In genomic region chr3:98612996-98613517, GRCh38 we compare ENCODE assay signal across 8 cellular contexts. TPM values are rescaled to one million over a fixed set of nuclear protein-coding genes. Genes with fewer than 3 reads are reported as not detected.
A peak's percentile ranks its signal among the peaks of the same experiment; 100 is the strongest.
DNase-seq lines count a peak whose midpoint lies in the region; ATAC-seq and TF ChIP-seq lines count a peak whose summit lies in the region.
"Had no signal": no experiment of that assay in that cellular context is flagged by ENCODE, and none has a peak within 500 bp of the region (broad histone marks: within the 10 kb centered on the region; RNA-seq: fewer than 3 reads in every experiment).

No MANE protein-coding gene starts in this region.

- no peak overlapping the region for H3K27ac ChIP-seq in upper lobe of right lung

- H3K27ac Mint-ChIP-seq in activated CD8-positive, alpha-beta T cell treated with anti-CD3 and anti-CD28 coated beads, Interleukin-2, amount 10 ng/mL, durations not matched to agents 7 days and 5 days, result no peak overlapping the region

- H3K4me1 Mint-ChIP-seq in activated CD8-positive, alpha-beta T cell treated with anti-CD3 and anti-CD28 coated beads, Interleukin-2, amount 10 ng/mL, durations not matched to agents 7 days and 5 days (ENCODE audit: low read depth), result no peaks in the 10 kb centered on the region

- H3K4me1 ChIP-seq in upper lobe of right lung, result no peaks in the 10 kb centered on the region

- ATAC-seq in GM19438 (IDR thresholded peaks at IDR 0.05; ENCODE audit: low read depth, unreplicated experiment) (peak; percentile 91), HG03097 (IDR thresholded peaks at IDR 0.05; ENCODE audit: low FRiP score, unreplicated experiment) (peak; percentile 85), upper lobe of right lung (peak; percentile 72), omental fat pad (ENCODE audit: low FRiP score) (no peak)
- ATAC-seq in activated CD8-positive, alpha-beta T cell treated with anti-CD3 and anti-CD28 coated beads, Interleukin-2, amount 10 ng/mL, durations not matched to agents 7 days and 5 days, result no peak

- H3K27me3 ChIP-seq in upper lobe of right lung, result no peaks in the 10 kb centered on the region

- CTCF ChIA-PET in activated CD8-positive, alpha-beta T cell treated with anti-CD3 and anti-CD28 coated beads, Interleukin-2, amount 10 ng/mL, durations not matched to agents 7 days and 5 days (lab: Charles Lee), result interaction anchor here (0.8 to 1.8 kb wide), 4 partner anchors 11 to 283 kb away, joined by 3 to 4 read pairs (median 3); no protein-coding TSS in a partner anchor

- intact Hi-C loops in upper lobe of right lung (cut with DNase I), result no loop called here

- no peaks in the 10 kb centered on the region for H3K36me3 Mint-ChIP-seq in activated CD8-positive, alpha-beta T cell treated with anti-CD3 and anti-CD28 coated beads, Interleukin-2, amount 10 ng/mL, durations not matched to agents 7 days and 5 days (ENCODE audit: low read depth)

- no peaks in the 10 kb centered on the region for H3K9me3 Mint-ChIP-seq in activated CD8-positive, alpha-beta T cell treated with anti-CD3 and anti-CD28 coated beads, Interleukin-2, amount 10 ng/mL, durations not matched to agents 7 days and 5 days (ENCODE audit: insufficient read depth)

- POLR2A ChIA-PET in activated CD8-positive, alpha-beta T cell treated with anti-CD3 and anti-CD28 coated beads, Interleukin-2, amount 10 ng/mL, durations not matched to agents 7 days and 5 days (lab: Charles Lee), result no interaction called here

- H3K4me3 ChIP-seq in epithelial cell of esophagus (ENCODE audit: low read length), result no peak overlapping the region
- H3K4me3 ChIP-seq in upper lobe of right lung, result no peak overlapping the region

- no peaks in the 10 kb centered on the region for H3K36me3 ChIP-seq in upper lobe of right lung

- H3K4me3 Mint-ChIP-seq in activated CD8-positive, alpha-beta T cell treated with anti-CD3 and anti-CD28 coated beads, Interleukin-2, amount 10 ng/mL, durations not matched to agents 7 days and 5 days, result no peak overlapping the region

- peak; percentile 22 for DNase-seq in epithelial cell of esophagus (ENCODE audit: low read depth)
- peak; percentile 60 for DNase-seq in upper lobe of right lung
- no peak for DNase-seq in omental fat pad (ENCODE audit: low spot score)
- DNase-seq in activated CD8-positive, alpha-beta T cell treated with anti-CD3 and anti-CD28 coated beads, Interleukin-2, amount 10 ng/mL, durations not matched to agents 7 days and 5 days, result no peak
- DNase-seq in activated gamma-delta T cell treated with Interleukin-2 at 50 U/mL for 16 hours, result no peak
- DNase-seq: NCI-H1092 had no signal

- peaks cover 4% of the 10 kb centered on the region for H3K27me3 Mint-ChIP-seq in activated CD8-positive, alpha-beta T cell treated with anti-CD3 and anti-CD28 coated beads, Interleukin-2, amount 10 ng/mL, durations not matched to agents 7 days and 5 days (ENCODE audit: low read depth)

- no peak for TF ChIP-seq CTCF in epithelial cell of esophagus (IDR thresholded peaks at IDR 0.05; ENCODE audit: insufficient read depth, low read depth, low read length, missing control alignments)
- no peak for TF ChIP-seq CTCF in upper lobe of right lung (IDR thresholded peaks at IDR 0.05)
- TF ChIP-seq CTCF in omental fat pad (IDR thresholded peaks at IDR 0.05), result no peak

- H3K9me3 ChIP-seq in upper lobe of right lung, result no peaks in the 10 kb centered on the region

RNA-seq across cellular contexts. Expression of gene CPOX, which starts 19.6 kb away (rescaled TPM):
- total RNA-seq in upper lobe of right lung (15.8 TPM), omental fat pad (10 to 100 TPM; 10.6 to 27.7 (median 15.1) TPM)
- 10 to 100 TPM; 63.8 to 65.3 TPM for total RNA-seq in activated CD8-positive, alpha-beta T cell treated with anti-CD3 and anti-CD28 coated beads, Interleukin-2, amount 10 ng/mL, durations not matched to agents 7 days and 5 days

Comparison
In these comparisons a context has a peak if more than half of its experiments do, and no peak if none do; other contexts are left out.
1. ATAC-seq: peak in GM19438 (single experiment), HG03097 (single experiment) and upper lobe of right lung (single experiment); none in omental fat pad (single experiment) and activated CD8-positive, alpha-beta T cell treated with anti-CD3 and anti-CD28 coated beads, Interleukin-2, amount 10 ng/mL, durations not matched to agents 7 days and 5 days (single experiment).
2. DNase-seq: peak in epithelial cell of esophagus (single experiment) and upper lobe of right lung (single experiment); none in omental fat pad (single experiment), activated CD8-positive, alpha-beta T cell treated with anti-CD3 and anti-CD28 coated beads, Interleukin-2, amount 10 ng/mL, durations not matched to agents 7 days and 5 days (single experiment) and activated gamma-delta T cell treated with Interleukin-2 at 50 U/mL for 16 hours (single experiment).